ENCODE assay signal across 10 cellular contexts in genomic region chr7:152966189-152966588, GRCh38.
"Had no signal": no experiment of that assay in that cellular context is flagged by ENCODE, and none has a peak within 500 bp of the region (broad histone marks: within the 10 kb centered on the region; RNA-seq: fewer than 3 reads in every experiment).

No MANE protein-coding gene starts in this region.

- H3K27ac ChIP-seq: HL-60, KMS-11 had no signal

- H3K4me2 ChIP-seq: GM23338, KMS-11 had no signal

- H3K9ac ChIP-seq: KMS-11 had no signal

- H3K4me3 ChIP-seq: GM23338, HAP-1 had no signal

- DNase-seq: H7, HFFc6, IMR-90, KBM-7 had no signal

- H3K4me3 Mint-ChIP-seq: GM23338, HFFc6 had no signal

- H2AFZ ChIP-seq: GM23338 had no signal

- H3K27ac Mint-ChIP-seq: GM23338, HFFc6 had no signal

- H3K36me3 ChIP-seq: HAP-1 had no signal

- FAIRE-seq: HepG2 had no signal

- ATAC-seq: GM23338, HCT116, HepG2 had no signal
